Comparison of ENCODE assay signal across 10 cellular contexts in the genomic region with DNA sequence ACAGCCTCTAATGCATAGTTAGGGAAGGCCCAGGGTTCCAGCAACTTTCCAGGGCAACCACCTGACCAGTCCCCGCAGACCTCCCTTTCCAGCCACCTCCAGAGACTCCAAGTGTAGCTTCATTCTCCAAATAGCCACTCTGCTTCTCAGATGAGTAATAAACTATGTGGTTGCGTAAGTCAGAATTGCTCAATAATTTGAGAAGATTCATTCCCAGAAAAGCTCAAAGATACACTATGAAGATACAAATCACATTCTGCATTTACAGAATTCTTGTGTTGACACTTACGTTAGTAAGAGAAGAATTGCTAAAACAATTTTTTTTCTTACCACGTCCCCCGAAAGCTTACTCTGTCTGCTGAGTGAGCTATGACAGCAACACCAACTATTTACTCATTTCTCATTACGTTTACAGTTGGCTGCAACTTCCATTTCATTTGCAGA. TPM values are rescaled to one million over a fixed set of nuclear protein-coding genes. Genes with fewer than 3 reads are reported as not detected.
DNase-seq lines count a peak whose midpoint lies in the region; ATAC-seq, FAIRE-seq and TF ChIP-seq lines count a peak whose summit lies in the region.
"Had no signal": no experiment of that assay in that cellular context is flagged by ENCODE, and none has a peak within 500 bp of the region (broad histone marks: within the 10 kb centered on the region; RNA-seq: fewer than 3 reads in every experiment).

No MANE protein-coding gene starts in this region.

- no peaks in the 10 kb centered on the region for H3K79me2 ChIP-seq in PC-3 (ENCODE audit: low read length)
- no peaks in the 10 kb centered on the region for H3K79me2 ChIP-seq in fibroblast of lung (ENCODE audit: control insufficient read depth, insufficient read depth, low read length)

- H3K27ac ChIP-seq in PC-3 (ENCODE audit: low read length) = peak overlapping the region; percentile 71
- peak overlapping the region; percentile 65 for H3K27ac ChIP-seq in fibroblast of lung (ENCODE audit: insufficient read depth, low read length)
- no peak overlapping the region for H3K27ac ChIP-seq in pancreas

- H3F3A ChIP-seq in PC-3 (ENCODE audit: low read length, unreplicated experiment) = no peaks in the 10 kb centered on the region

- 0 out of 2 replicates have a peak overlapping the region, but pooled peaks have one; percentile 23 for H3K9ac ChIP-seq in PC-3 (ENCODE audit: low read length)
- no peak overlapping the region for H3K9ac ChIP-seq in fibroblast of lung (ENCODE audit: insufficient read depth, low read length)

- no peak for FAIRE-seq in pancreas (lab: Jason Lieb, UNC)
- FAIRE-seq: GM12891 had no signal

- BruUV-seq in PC-3 (replicated peaks; lab: Mats Ljungman, UMichigan) = no TSS peak

- CTCF ChIA-PET in PC-3 (lab: Charles Lee) = no interaction called here

- intact Hi-C loops in PC-3 (cut with micrococcal nuclease) = loop anchor here (10.0 kb wide), 1 partner anchor 65 kb away; no protein-coding TSS in a partner anchor
- intact Hi-C loops in pancreas (cut with DNase I) = no loop called here

- H3K36me3 ChIP-seq in PC-3 (ENCODE audit: low read depth, low read length) (no peaks in the 10 kb centered on the region), fibroblast of lung (ENCODE audit: control insufficient read depth, insufficient read depth, low read length) (no peaks in the 10 kb centered on the region), pancreas (no peaks in the 10 kb centered on the region)

- H3K4me2 ChIP-seq in PC-3 (ENCODE audit: low read length) (peak overlapping the region; percentile 30), fibroblast of lung (ENCODE audit: extremely low read depth, insufficient read depth, low read length) (peak overlapping the region; percentile 58)

- H4K20me1 ChIP-seq in PC-3 (ENCODE audit: low read length) (no peaks in the 10 kb centered on the region), fibroblast of lung (ENCODE audit: control insufficient read depth, extremely low read depth, insufficient read depth, low read length) (no peaks in the 10 kb centered on the region)

- H3K9me2 ChIP-seq in PC-3 (replicated peaks; ENCODE audit: low read length) = no peaks in the 10 kb centered on the region

- peak overlapping the region; percentile 11; the same call in 1 of the 2 replicates for H2AFZ ChIP-seq in PC-3 (ENCODE audit: low read length)
- H2AFZ ChIP-seq in fibroblast of lung (ENCODE audit: low read length) = no peak overlapping the region

- peak overlapping the region; percentile 11; the same call in 1 of the 2 replicates for H3K4me3 ChIP-seq in PC-3 (ENCODE audit: low read length)
- H3K4me3 ChIP-seq in fibroblast of lung (replicated peaks in 1 of 4; ENCODE audit: control extremely low read depth in 1 of 4, insufficient read depth in 1 of 4, low read depth in 3 of 4, low read length in 4 of 4) = no peak overlapping the region
- no peak overlapping the region for H3K4me3 ChIP-seq in pancreas

- DNase-seq in EH (ENCODE audit: low read depth) (peak; percentile 98), PC-3 (peak; percentile 94), fibroblast of lung (ENCODE audit: low read depth in 2 of 2) (peak; percentile 96 to 97), pancreas (peak in 1 of 6 donors; percentile 26)
- DNase-seq in activated CD4-positive, CD25-positive, alpha-beta regulatory T cell treated with anti-CD3 and anti-CD28 coated beads, Interleukin-2, amount 50 U/mL, for 72 hours = no peak
- DNase-seq: endodermal cell had no signal

- TF ChIP-seq CTCF in PC-3 (conservative IDR thresholded peaks at IDR 0.05; ENCODE audit: low read depth, low read length) (no peak), fibroblast of lung (conservative IDR thresholded peaks at IDR 0.05 in 1 of 2, IDR thresholded peaks at IDR 0.05 in 1 of 2; ENCODE audit: low read depth in 1 of 2, low read length in 2 of 2) (no peak), pancreas (IDR thresholded peaks at IDR 0.05) (no peak)

- POLR2A ChIA-PET in PC-3 (lab: Charles Lee; ENCODE audit: unreplicated experiment) = interaction anchor here (0.5 to 0.8 kb wide), 6 partner anchors 9 to 217 kb away, joined by 3 to 12 read pairs (median 5); no protein-coding TSS in a partner anchor

- 70 to 78% methylated on average over 6 of the region's 6 CpGs for WGBS in pancreas, 2 donors

- H3K27me3 ChIP-seq in PC-3 (ENCODE audit: low read length) (no peaks in the 10 kb centered on the region), fibroblast of lung (ENCODE audit: control insufficient read depth, insufficient read depth, low read length) (no peaks in the 10 kb centered on the region), pancreas (no peaks in the 10 kb centered on the region)

- ATAC-seq in PC-3 (peak; percentile 88), pancreas (peak in 3 of 4 donors; percentile 51 to 79 (median 70)), GM18909 (IDR thresholded peaks at IDR 0.05; ENCODE audit: poor library complexity, unreplicated experiment) (no peak), GM21447 (IDR thresholded peaks at IDR 0.05; ENCODE audit: unreplicated experiment) (no peak), HG02759 (IDR thresholded peaks at IDR 0.05; ENCODE audit: unreplicated experiment) (no peak)

- peaks cover 22% of the 10 kb centered on the region for H3K4me1 ChIP-seq in PC-3 (ENCODE audit: insufficient read depth, low read length)
- peaks cover 14% of the 10 kb centered on the region for H3K4me1 ChIP-seq in fibroblast of lung (ENCODE audit: control insufficient read depth, extremely low read depth, insufficient read depth, low read length)
- no peaks in the 10 kb centered on the region for H3K4me1 ChIP-seq in pancreas

- H3K9me3 ChIP-seq in PC-3 (ENCODE audit: low read length) = no peaks in the 10 kb centered on the region
- no peaks in the 10 kb centered on the region for H3K9me3 ChIP-seq in fibroblast of lung (ENCODE audit: control insufficient read depth, insufficient read depth, low read depth, low read length)
- H3K9me3 ChIP-seq in pancreas = no peaks in the 10 kb centered on the region

RNA-seq across cellular contexts. Expression of a gene that starts 8.2 kb away (rescaled TPM):
- total RNA-seq in PC-3 (2014; rRNA removed) = 11.0 and 11.1 TPM in 2 replicates
- 11.0 and 16.2 TPM in 2 replicates for total RNA-seq in fibroblast of lung
- 17.6 and 32.0 TPM in 2 replicates for polyA plus RNA-seq in fibroblast of lung
- 14.8 and 30.1 TPM in 2 replicates for polyA plus RNA-seq in fibroblast of lung (2012)
- 22.5 and 36.8 TPM in 2 replicates for polyA minus RNA-seq in fibroblast of lung (ENCODE audit: low replicate concordance)
- 10 to 100 TPM in 2 of 6 donors, 1 to 10 TPM in 4; 6.0 to 12.5 (median 8.3) TPM for total RNA-seq in pancreas
- 1 to 10 TPM; 3.8 to 6.7 TPM for polyA plus RNA-seq in pancreas

Comparison
In these comparisons a context has a peak if more than half of its experiments do, and no peak if none do; other contexts are left out.
1. ATAC-seq: peak in PC-3 (single experiment) and pancreas (3 of 4); none in GM18909 (single experiment), GM21447 (single experiment) and HG02759 (single experiment).
2. H3K27ac ChIP-seq: peak in PC-3 (single experiment) and fibroblast of lung (single experiment); none in pancreas (0 of 4).